ENCODE assay signal across 20 cellular contexts in genomic region chr13:49502954-49503353, GRCh38. TPM values are rescaled to one million over a fixed set of nuclear protein-coding genes. Genes with fewer than 3 reads are reported as not detected.
A peak's percentile ranks its signal among the peaks of the same experiment; 100 is the strongest.
DNase-seq lines count a peak whose midpoint lies in the region; ATAC-seq, FAIRE-seq and TF ChIP-seq lines count a peak whose summit lies in the region.
"Had no signal": no experiment of that assay in that cellular context is flagged by ENCODE, and none has a peak within 500 bp of the region (broad histone marks: within the 10 kb centered on the region; RNA-seq: fewer than 3 reads in every experiment).

No MANE protein-coding gene starts in this region.

- in situ Hi-C loops in HepG2 (cut with HindIII; ENCODE audit: extremely low pct_ligation_motif_present, low pct_unique_long_range_greater_than_20kb), result no loop called here

- ATAC-seq in right lobe of liver (peak; percentile 38 to 69 (median 58)), HepG2 (no peak), upper lobe of right lung (peak; percentile 37), HG03469 (IDR thresholded peaks at IDR 0.05; ENCODE audit: unreplicated experiment) (no peak)
- ATAC-seq: activated CD8-positive, alpha-beta memory T cell treated with anti-CD3 and anti-CD28 coated beads, Interleukin-2, amount 10 ng/mL, durations not matched to agents 7 days and 5 days; stimulated activated naive CD8-positive, alpha-beta T cell treated with anti-CD3 and anti-CD28 coated beads, Interleukin-15, Interleukin-2, amounts not matched to agents 100 U/mL and 50 U/mL, for 24 hours had no signal

- no peaks in the 10 kb centered on the region for H3K27me3 Mint-ChIP-seq in dendritic cell treated with granulocyte-macrophage colony-stimulating factor and Interleukin-4, amounts not matched to agents 40 ng/mL and 50 ng/mL, for 4 days
- H3K27me3 Mint-ChIP-seq: activated CD8-positive, alpha-beta memory T cell treated with anti-CD3 and anti-CD28 coated beads, Interleukin-2, amount 10 ng/mL, durations not matched to agents 7 days and 5 days had no signal

- no peaks in the 10 kb centered on the region for H3K27me3 ChIP-seq in right lobe of liver
- H3K27me3 ChIP-seq in HepG2 (ENCODE audit: control insufficient read depth in 1 of 2, insufficient read depth in 2 of 2, low read length in 2 of 2), result no peaks in the 10 kb centered on the region
- no peaks in the 10 kb centered on the region for H3K27me3 ChIP-seq in upper lobe of right lung
- H3K27me3 ChIP-seq: neutrophil had no signal

- no peak for TF ChIP-seq POLR2A in right lobe of liver (IDR thresholded peaks at IDR 0.05)
- TF ChIP-seq POLR2A in HepG2 (IDR thresholded peaks at IDR 0.05; ENCODE audit: insufficient read depth in 1 of 2, low read depth in 2 of 2, low read length in 2 of 2), result no peak

- no peak overlapping the region for H3K4me3 Mint-ChIP-seq in dendritic cell treated with granulocyte-macrophage colony-stimulating factor and Interleukin-4, amounts not matched to agents 40 ng/mL and 50 ng/mL, for 4 days
- H3K4me3 Mint-ChIP-seq: activated CD8-positive, alpha-beta memory T cell treated with anti-CD3 and anti-CD28 coated beads, Interleukin-2, amount 10 ng/mL, durations not matched to agents 7 days and 5 days had no signal

- H4K20me1 ChIP-seq in HepG2 (ENCODE audit: insufficient read depth, low read length), result no peaks in the 10 kb centered on the region

- POLR2A ChIA-PET in HepG2 (lab: Yijun Ruan, JAX), result no interaction called here

- H3K36me3 ChIP-seq in right lobe of liver (peaks cover 0 to 2% (median 0%) of the 10 kb centered on the region in 4 donors), HepG2 (replicated peaks in 1 of 2; ENCODE audit: control insufficient read depth in 1 of 2, insufficient read depth in 2 of 2, low read length in 2 of 2) (no peaks in the 10 kb centered on the region), upper lobe of right lung (no peaks in the 10 kb centered on the region)

- TF ChIP-seq RAD21 in HepG2 (CRISPR knock-in tag; IDR thresholded peaks at IDR 0.05), result no peak

- no peaks in the 10 kb centered on the region for H3K9me3 ChIP-seq in right lobe of liver
- H3K9me3 ChIP-seq in HepG2 (ENCODE audit: low read length), result no peaks in the 10 kb centered on the region
- H3K9me3 ChIP-seq in upper lobe of right lung, result no peaks in the 10 kb centered on the region
- H3K9me3 ChIP-seq: neutrophil had no signal

- CTCF ChIA-PET in HepG2 (lab: Yijun Ruan, JAX; ENCODE audit: low intra/inter-chr PET ratio, low total read pairs), result no interaction called here

- 61% methylated on average over 9 of the region's 9 CpGs for WGBS in right lobe of liver (ENCODE audit: insufficient coverage, low coverage, low lambda C conversion rate, missing lambda C conversion rate)
- 94% methylated on average over 9 of the region's 9 CpGs for WGBS in HepG2 (ENCODE audit: low lambda C conversion rate)

- H3K27ac Mint-ChIP-seq in dendritic cell treated with granulocyte-macrophage colony-stimulating factor and Interleukin-4, amounts not matched to agents 40 ng/mL and 50 ng/mL, for 4 days, result peak overlapping the region; percentile 38
- H3K27ac Mint-ChIP-seq: activated CD8-positive, alpha-beta memory T cell treated with anti-CD3 and anti-CD28 coated beads, Interleukin-2, amount 10 ng/mL, durations not matched to agents 7 days and 5 days had no signal

- no peak overlapping the region for H2AFZ ChIP-seq in HepG2 (ENCODE audit: low read length)

- TF ChIP-seq CTCF in right lobe of liver (IDR thresholded peaks at IDR 0.05), result no peak
- TF ChIP-seq CTCF in HepG2 (CRISPR knock-in tag; IDR thresholded peaks at IDR 0.05), result no peak
- no peak for TF ChIP-seq CTCF in upper lobe of right lung (IDR thresholded peaks at IDR 0.05)

- H3K27ac ChIP-seq in right lobe of liver (no peak overlapping the region), HepG2 (ENCODE audit: extremely low read length, insufficient read depth, low read length) (no peak overlapping the region), upper lobe of right lung (peak overlapping the region; percentile 47), substantia nigra (ENCODE audit: low read depth, low read length, poor library complexity, severe bottlenecking) (no peak overlapping the region)
- H3K27ac ChIP-seq: KMS-11, neutrophil had no signal

- no TSS peak for BruUV-seq in HepG2 (replicated peaks; lab: Mats Ljungman, UMichigan)

- no peaks in the 10 kb centered on the region for H3K79me2 ChIP-seq in HepG2 (ENCODE audit: insufficient read depth, low read length)

- no peak overlapping the region for H3K4me2 ChIP-seq in HepG2 (ENCODE audit: low read depth, low read length)
- H3K4me2 ChIP-seq: KMS-11 had no signal

- H3K9me3 Mint-ChIP-seq in dendritic cell treated with granulocyte-macrophage colony-stimulating factor and Interleukin-4, amounts not matched to agents 40 ng/mL and 50 ng/mL, for 4 days, result no peaks in the 10 kb centered on the region

- intact Hi-C loops in right lobe of liver (cut with DNase I), result no loop called here
- intact Hi-C loops in HepG2 (cut with micrococcal nuclease; ENCODE audit: unreplicated experiment), result no loop called here
- intact Hi-C loops in dendritic cell treated with granulocyte-macrophage colony-stimulating factor and Interleukin-4, amounts not matched to agents 40 ng/mL and 50 ng/mL, for 4 days (cut with micrococcal nuclease), result no loop called here
- intact Hi-C loops in upper lobe of right lung (cut with DNase I), result no loop called here

- no peak for FAIRE-seq in HepG2 (lab: Jason Lieb, UNC)

- H3K36me3 Mint-ChIP-seq in dendritic cell treated with granulocyte-macrophage colony-stimulating factor and Interleukin-4, amounts not matched to agents 40 ng/mL and 50 ng/mL, for 4 days (ENCODE audit: low read depth), result peaks cover 58% of the 10 kb centered on the region

- no peak overlapping the region for H3K9ac ChIP-seq in HepG2 (ENCODE audit: insufficient read depth, low read depth, low read length)
- H3K9ac ChIP-seq: KMS-11 had no signal

- H3K4me3 ChIP-seq in right lobe of liver (no peak overlapping the region), HepG2 (replicated peaks in 1 of 3; ENCODE audit: insufficient read depth in 1 of 3, low read depth in 2 of 3, low read length in 3 of 3) (no peak overlapping the region), upper lobe of right lung (no peak overlapping the region)

- DNase-seq in right lobe of liver (peak in 1 of 3 donors; percentile 45), HepG2 (ENCODE audit: low spot score) (no peak), iris pigment epithelial cell (ENCODE audit: low read depth) (peak; percentile 88), upper lobe of right lung (no peak), substantia nigra (lab: John Stamatoyannopoulos, UW) (no peak), superior temporal gyrus (ENCODE audit: extremely low spot score) (no peak)
- DNase-seq: activated CD8-positive, alpha-beta memory T cell treated with anti-CD3 and anti-CD28 coated beads, Interleukin-2, amount 10 ng/mL, durations not matched to agents 7 days and 5 days; activated naive CD4-positive, alpha-beta T cell treated with Interleukin-2 at 50 U/mL for 16 hours; DMS153; effector CD8-positive, alpha-beta T cell; glutamatergic neuron; NCI-H1436; NCI-H446; SHP77; stimulated activated naive CD8-positive, alpha-beta T cell treated with anti-CD3 and anti-CD28 coated beads, Interleukin-15, Interleukin-2, amounts not matched to agents 100 U/mL and 50 U/mL, for 24 hours; T-helper 2 cell had no signal

- H3K4me1 ChIP-seq in right lobe of liver (no peaks in the 10 kb centered on the region), HepG2 (ENCODE audit: insufficient read depth, low read length) (no peaks in the 10 kb centered on the region), upper lobe of right lung (peaks cover 9% of the 10 kb centered on the region)

- TF ChIP-seq EP300 in HepG2 (IDR thresholded peaks at IDR 0.05; ENCODE audit: low read depth in 2 of 2, low read length in 2 of 2) (no peak), HepG2 (CRISPR knock-in tag; IDR thresholded peaks at IDR 0.05; ENCODE audit: borderline replicate concordance) (no peak)

- H3K4me1 Mint-ChIP-seq in dendritic cell treated with granulocyte-macrophage colony-stimulating factor and Interleukin-4, amounts not matched to agents 40 ng/mL and 50 ng/mL, for 4 days (ENCODE audit: low read depth), result peaks cover 46% of the 10 kb centered on the region

RNA-seq across cellular contexts. Expression of gene PHF11, which starts 7.2 kb away (rescaled TPM):
- 10 to 100 TPM; 10.8 to 21.4 (median 17.2) TPM for total RNA-seq in right lobe of liver
- 9.0 and 15.8 TPM in 2 replicates for total RNA-seq in HepG2 (2016; rRNA removed; fragmentation: Illumina TruSeq; extraction: Trizol)
- 3.5 and 8.1 TPM in 2 replicates for total RNA-seq in HepG2 (2016; cell fraction: cytosol; rRNA removed; fragmentation: Illumina TruSeq; extraction: Trizol; ENCODE audit: low read depth)
- 9.8 and 12.7 TPM in 2 replicates for total RNA-seq in HepG2 (2016; cell fraction: insoluble cytoplasmic fraction; rRNA removed; fragmentation: Illumina TruSeq; extraction: Trizol)
- 9.7 and 10.0 TPM in 2 replicates for total RNA-seq in HepG2 (2016; cell fraction: membrane; rRNA removed; fragmentation: Illumina TruSeq; extraction: Trizol)
- total RNA-seq in HepG2 (2016; cell fraction: nucleus; rRNA removed; fragmentation: Illumina TruSeq; extraction: Trizol), result 18.8 and 22.6 TPM in 2 replicates
- 17.5 and 22.0 TPM in 2 replicates for polyA plus RNA-seq in HepG2 (2011; rRNA removed)
- 4.7 and 6.0 TPM in 2 replicates for polyA plus RNA-seq in HepG2 (2011; cell fraction: cytosol; rRNA removed)
- polyA plus RNA-seq in HepG2 (2011; cell fraction: nucleus; rRNA removed), result 36.1 and 40.1 TPM in 2 replicates
- polyA plus RNA-seq in HepG2 (2012), result 14.5 TPM in 2 replicates
- polyA plus RNA-seq in HepG2 (2016; cell fraction: cytosol; fragmentation: Illumina TruSeq; extraction: Trizol; ENCODE audit: low read depth), result 5.2 and 6.8 TPM in 2 replicates
- polyA plus RNA-seq in HepG2 (2016; cell fraction: insoluble cytoplasmic fraction; fragmentation: Illumina TruSeq; extraction: Trizol; ENCODE audit: low read depth), result 10.5 and 12.9 TPM in 2 replicates
- 7.1 and 7.3 TPM in 2 replicates for polyA plus RNA-seq in HepG2 (2016; cell fraction: membrane; fragmentation: Illumina TruSeq; extraction: Trizol; ENCODE audit: low read depth)
- polyA plus RNA-seq in HepG2 (2016; cell fraction: nucleus; fragmentation: Illumina TruSeq; extraction: Trizol; ENCODE audit: insufficient read depth, low read depth), result 55.0 and 55.4 TPM in 2 replicates
- polyA minus RNA-seq in HepG2 (2011; rRNA and poly(A)+ RNA removed; ENCODE audit: low replicate concordance), result 6.7 and 7.2 TPM in 2 replicates
- 3.6 and 5.0 TPM in 2 replicates for polyA minus RNA-seq in HepG2 (2011; cell fraction: cytosol; rRNA and poly(A)+ RNA removed)
- 23.8 and 26.6 TPM in 2 replicates for polyA minus RNA-seq in HepG2 (2011; cell fraction: nucleus; rRNA and poly(A)+ RNA removed)
- total RNA-seq in upper lobe of right lung, result 57.7 TPM

RNA-seq across cellular contexts. Expression of gene SETDB2, which starts 58.9 kb away (rescaled TPM):
- total RNA-seq in right lobe of liver (1 to 10 TPM; 3.7 to 6.7 (median 4.6) TPM), HepG2 (2016; rRNA removed; fragmentation: Illumina TruSeq; extraction: Trizol) (8.7 and 9.5 TPM in 2 replicates), upper lobe of right lung (18.1 TPM)
- total RNA-seq in HepG2 (2016; cell fraction: cytosol; rRNA removed; fragmentation: Illumina TruSeq; extraction: Trizol; ENCODE audit: low read depth), result 6.9 and 7.8 TPM in 2 replicates
- total RNA-seq in HepG2 (2016; cell fraction: insoluble cytoplasmic fraction; rRNA removed; fragmentation: Illumina TruSeq; extraction: Trizol), result 8.3 and 9.7 TPM in 2 replicates
- total RNA-seq in HepG2 (2016; cell fraction: membrane; rRNA removed; fragmentation: Illumina TruSeq; extraction: Trizol), result 8.2 and 9.2 TPM in 2 replicates
- total RNA-seq in HepG2 (2016; cell fraction: nucleus; rRNA removed; fragmentation: Illumina TruSeq; extraction: Trizol), result 13.6 and 15.9 TPM in 2 replicates
- 6.1 and 8.1 TPM in 2 replicates for polyA plus RNA-seq in HepG2 (2011; rRNA removed)
- polyA plus RNA-seq in HepG2 (2011; cell fraction: cytosol; rRNA removed), result 2.2 and 3.0 TPM in 2 replicates
- polyA plus RNA-seq in HepG2 (2011; cell fraction: nucleus; rRNA removed), result 6.3 and 8.6 TPM in 2 replicates
- 7.9 and 8.3 TPM in 2 replicates for polyA plus RNA-seq in HepG2 (2012)
- polyA plus RNA-seq in HepG2 (2016; cell fraction: cytosol; fragmentation: Illumina TruSeq; extraction: Trizol; ENCODE audit: low read depth), result 1.1 and 2.0 TPM in 2 replicates
- 7.2 and 7.5 TPM in 2 replicates for polyA plus RNA-seq in HepG2 (2016; cell fraction: insoluble cytoplasmic fraction; fragmentation: Illumina TruSeq; extraction: Trizol; ENCODE audit: low read depth)
- polyA plus RNA-seq in HepG2 (2016; cell fraction: membrane; fragmentation: Illumina TruSeq; extraction: Trizol; ENCODE audit: low read depth), result 3.4 TPM in 2 replicates
- polyA plus RNA-seq in HepG2 (2016; cell fraction: nucleus; fragmentation: Illumina TruSeq; extraction: Trizol; ENCODE audit: insufficient read depth, low read depth), result 16.0 and 16.3 TPM in 2 replicates
- polyA minus RNA-seq in HepG2 (2011; rRNA and poly(A)+ RNA removed; ENCODE audit: low replicate concordance), result 1.6 and 2.4 TPM in 2 replicates
- polyA minus RNA-seq in HepG2 (2011; cell fraction: cytosol; rRNA and poly(A)+ RNA removed), result 5.6 and 6.7 TPM in 2 replicates
- polyA minus RNA-seq in HepG2 (2011; cell fraction: nucleus; rRNA and poly(A)+ RNA removed), result 23.7 and 25.6 TPM in 2 replicates

RNA-seq across cellular contexts. Expression of gene CAB39L, which starts 59.1 kb away (rescaled TPM):
- total RNA-seq in right lobe of liver, result 1 to 10 TPM; 1.9 to 4.1 (median 2.8) TPM
- 6.1 and 8.3 TPM in 2 replicates for total RNA-seq in HepG2 (2016; rRNA removed; fragmentation: Illumina TruSeq; extraction: Trizol)
- total RNA-seq in HepG2 (2016; cell fraction: cytosol; rRNA removed; fragmentation: Illumina TruSeq; extraction: Trizol; ENCODE audit: low read depth), result 2.2 TPM in 2 replicates
- total RNA-seq in HepG2 (2016; cell fraction: insoluble cytoplasmic fraction; rRNA removed; fragmentation: Illumina TruSeq; extraction: Trizol), result 5.6 and 8.5 TPM in 2 replicates
- total RNA-seq in HepG2 (2016; cell fraction: membrane; rRNA removed; fragmentation: Illumina TruSeq; extraction: Trizol), result 6.0 and 6.4 TPM in 2 replicates
- 3.9 and 4.0 TPM in 2 replicates for total RNA-seq in HepG2 (2016; cell fraction: nucleus; rRNA removed; fragmentation: Illumina TruSeq; extraction: Trizol)
- 2.2 and 3.1 TPM in 2 replicates for polyA plus RNA-seq in HepG2 (2011; rRNA removed)
- 1.7 and 2.4 TPM in 2 replicates for polyA plus RNA-seq in HepG2 (2011; cell fraction: cytosol; rRNA removed)
- 1.00 and 1.1 TPM in 2 replicates for polyA plus RNA-seq in HepG2 (2011; cell fraction: nucleus; rRNA removed)
- polyA plus RNA-seq in HepG2 (2012), result 2.9 and 3.9 TPM in 2 replicates
- 1.5 and 2.1 TPM in 2 replicates for polyA plus RNA-seq in HepG2 (2016; cell fraction: cytosol; fragmentation: Illumina TruSeq; extraction: Trizol; ENCODE audit: low read depth)
- 7.8 and 8.2 TPM in 2 replicates for polyA plus RNA-seq in HepG2 (2016; cell fraction: insoluble cytoplasmic fraction; fragmentation: Illumina TruSeq; extraction: Trizol; ENCODE audit: low read depth)
- 4.1 and 4.4 TPM in 2 replicates for polyA plus RNA-seq in HepG2 (2016; cell fraction: membrane; fragmentation: Illumina TruSeq; extraction: Trizol; ENCODE audit: low read depth)
- 3.4 and 4.1 TPM in 2 replicates for polyA plus RNA-seq in HepG2 (2016; cell fraction: nucleus; fragmentation: Illumina TruSeq; extraction: Trizol; ENCODE audit: insufficient read depth, low read depth)
- 1.5 and 4.9 TPM in 2 replicates for polyA minus RNA-seq in HepG2 (2011; rRNA and poly(A)+ RNA removed; ENCODE audit: low replicate concordance)
- 2.0 and 3.7 TPM in 2 replicates for polyA minus RNA-seq in HepG2 (2011; cell fraction: cytosol; rRNA and poly(A)+ RNA removed)
- 4.4 and 4.5 TPM in 2 replicates for polyA minus RNA-seq in HepG2 (2011; cell fraction: nucleus; rRNA and poly(A)+ RNA removed)
- 18.0 TPM for total RNA-seq in upper lobe of right lung

Comparison
In these comparisons a context has a peak if more than half of its experiments do, and no peak if none do; other contexts are left out.
1. ATAC-seq: peak in right lobe of liver (4 of 4) and upper lobe of right lung (single experiment); none in HepG2 (single experiment) and HG03469 (single experiment).